ENCODE assay signal across 9 cellular contexts in the genomic region with DNA sequence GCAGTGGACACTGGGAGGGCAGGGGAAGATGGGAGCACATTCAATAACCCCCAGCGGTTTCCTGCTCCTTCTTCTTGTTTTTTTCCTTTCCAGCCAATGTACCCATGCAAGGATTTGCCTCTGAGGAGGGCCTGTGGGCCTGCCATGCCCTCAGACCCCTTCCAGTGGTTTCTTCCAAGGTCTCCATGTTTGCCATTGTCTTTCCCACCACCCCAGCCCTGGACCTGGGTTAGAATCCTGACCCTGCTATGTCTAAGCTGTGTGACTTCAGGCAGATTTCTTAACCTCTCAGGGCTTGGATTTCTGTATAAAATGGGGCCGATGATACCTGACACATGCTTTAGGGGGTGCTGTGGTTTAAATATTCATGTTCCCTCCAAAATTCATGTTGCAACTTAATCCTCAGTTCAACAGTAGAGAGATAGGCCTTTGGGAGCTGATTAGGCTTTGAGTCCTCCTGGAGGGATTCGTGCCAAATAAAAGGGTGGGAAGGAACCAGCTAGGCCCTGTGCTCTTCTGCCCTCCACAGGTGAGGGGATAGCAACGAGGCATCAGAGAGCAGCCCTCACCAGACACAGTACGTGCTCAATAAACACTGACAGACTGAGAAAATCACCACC. TPM values are rescaled to one million over a fixed set of nuclear protein-coding genes. Genes with fewer than 3 reads are reported as not detected.
A peak's percentile ranks its signal among the peaks of the same experiment; 100 is the strongest.
DNase-seq lines count a peak whose midpoint lies in the region; ATAC-seq and TF ChIP-seq lines count a peak whose summit lies in the region.
"Had no signal": no experiment of that assay in that cellular context is flagged by ENCODE, and none has a peak within 500 bp of the region (broad histone marks: within the 10 kb centered on the region; RNA-seq: fewer than 3 reads in every experiment).

No MANE protein-coding gene starts in this region.

- H3K4me1 ChIP-seq in ascending aorta, result peaks cover 0 to 4% of the 10 kb centered on the region in 2 donors
- peaks cover 22% of the 10 kb centered on the region for H3K4me1 ChIP-seq in lower lobe of right lung

- H3K27me3 ChIP-seq in ascending aorta, result no peaks in the 10 kb centered on the region
- H3K27me3 ChIP-seq in lower lobe of right lung (ENCODE audit: low read depth), result no peaks in the 10 kb centered on the region

- H3K9me3 ChIP-seq in ascending aorta, result no peaks in the 10 kb centered on the region
- no peaks in the 10 kb centered on the region for H3K9me3 ChIP-seq in lower lobe of right lung

- intact Hi-C loops in ascending aorta (cut with DNase I) (no loop called here), lower lobe of right lung (cut with DNase I) (no loop called here)

- H3K27ac ChIP-seq in ascending aorta, result no peak overlapping the region
- H3K27ac ChIP-seq in lower lobe of right lung, result no peak overlapping the region

- H3K36me3 ChIP-seq in ascending aorta, result no peaks in the 10 kb centered on the region
- no peaks in the 10 kb centered on the region for H3K36me3 ChIP-seq in lower lobe of right lung

- no peak overlapping the region for H3K4me3 ChIP-seq in ascending aorta
- no peak overlapping the region for H3K4me3 ChIP-seq in lower lobe of right lung

- DNase-seq in Daoy (ENCODE audit: low read depth), result peak; percentile 31
- peak; percentile 40 to 66 for DNase-seq in Kasumi-1 (lab: John Stamatoyannopoulos, UW)
- DNase-seq in ascending aorta (ENCODE audit: low spot score in 2 of 2), result no peak
- DNase-seq in lower lobe of right lung, result no peak
- DNase-seq in nucleus accumbens (lab: John Stamatoyannopoulos, UW), result no peak
- DNase-seq in activated CD4-positive, CD25-positive, alpha-beta regulatory T cell (lab: John Stamatoyannopoulos, UW), result no peak
- DNase-seq: stimulated activated CD4-positive, alpha-beta T cell treated with anti-CD3 and anti-CD28 coated beads, Interleukin-4, amount 100 ng/mL, for 1 hour had no signal

- TF ChIP-seq CTCF in ascending aorta (IDR thresholded peaks at IDR 0.05) (peak in 2 of 3 experiments; percentile 10 to 24), lower lobe of right lung (IDR thresholded peaks at IDR 0.05) (peak; percentile 18)

- ATAC-seq in lower lobe of right lung, result no peak
- no peak for ATAC-seq in HG03571 (IDR thresholded peaks at IDR 0.05; ENCODE audit: unreplicated experiment)
- ATAC-seq in GM19023 (IDR thresholded peaks at IDR 0.05; ENCODE audit: unreplicated experiment), result no peak

RNA-seq across cellular contexts. Expression of a gene that starts 46.3 kb away (rescaled TPM):
- total RNA-seq in Daoy (2014; rRNA removed; shearing (Covaris generic)), result 87.9 and 97.5 TPM in 2 replicates
- total RNA-seq in ascending aorta (144 TPM), lower lobe of right lung (83.3 TPM)

Comparison
In these comparisons a context has a peak if more than half of its experiments do, and no peak if none do; other contexts are left out.
1. DNase-seq: peak in Daoy (single experiment) and Kasumi-1 (2 of 2); none in ascending aorta (0 of 2), lower lobe of right lung (single experiment), nucleus accumbens (0 of 56) and activated CD4-positive, CD25-positive, alpha-beta regulatory T cell (0 of 4).